8 cellular contexts compared by ENCODE assay signal in genomic region chr1:145961425-145962156, GRCh38. TPM values are rescaled to one million over a fixed set of nuclear protein-coding genes. Genes with fewer than 3 reads are reported as not detected.
DNase-seq lines count a peak whose midpoint lies in the region; ATAC-seq and TF ChIP-seq lines count a peak whose summit lies in the region.

No MANE protein-coding gene starts in this region.

- peak overlapping the region in 58 of 59 donors; percentile 63 to 99 (median 95) for H3K27ac ChIP-seq in dorsolateral prefrontal cortex
- no peak overlapping the region for H3K27ac ChIP-seq in subcutaneous abdominal adipose tissue (ENCODE audit: low read depth, low read length)

- H3K4me3 ChIP-seq in HAP-1, result peak overlapping the region; percentile 27
- peak overlapping the region; percentile 53 to 91 (median 76) for H3K4me3 ChIP-seq in dorsolateral prefrontal cortex
- peak overlapping the region; percentile 80 to 87 (median 81) for H3K4me3 ChIP-seq in subcutaneous abdominal adipose tissue (ENCODE audit: low read depth in 1 of 5, low read length in 5 of 5)

- H3K36me3 ChIP-seq in HAP-1 (replicated peaks), result no peaks in the 10 kb centered on the region
- H3K36me3 ChIP-seq in subcutaneous abdominal adipose tissue (ENCODE audit: control insufficient read depth in 5 of 5, insufficient read depth in 5 of 5, low read length in 5 of 5), result no peaks in the 10 kb centered on the region

- TF ChIP-seq CTCF in dorsolateral prefrontal cortex (IDR thresholded peaks at IDR 0.05 in 54 of 56, conservative IDR thresholded peaks at IDR 0.05 in 2 of 56; ENCODE audit: low read depth in 1 of 56, partially characterized antibody in 56 of 56), result no peak

- ATAC-seq in GM21367 (IDR thresholded peaks at IDR 0.05; ENCODE audit: unreplicated experiment) (no peak), GM18511 (IDR thresholded peaks at IDR 0.05; ENCODE audit: unreplicated experiment) (no peak)

- H3K9ac ChIP-seq in subcutaneous abdominal adipose tissue (ENCODE audit: low read length in 5 of 5), result peak overlapping the region in 4 of 5 donors; percentile 34 to 90 (median 80)

- in situ Hi-C loops in ACHN (cut with HindIII; ENCODE audit: low pct_ligation_motif_present, low pct_unique_long_range_greater_than_20kb, low sequenced_read_pairs), result no loop called here
- in situ Hi-C loops in HAP-1 (cut with MboI; ENCODE audit: low sequenced_read_pairs), result loop anchor here (5.0 kb wide), 1 partner anchor 34 kb away; the partner anchor contains the start of gene RBM8A

- DNase-seq in ACHN (peak; percentile 44), HAP-1 (ENCODE audit: low spot score in 2 of 2) (peak in 1 of 2 experiments; percentile 58), dorsolateral prefrontal cortex (peak; percentile 42 to 86 (median 78)), midbrain (lab: John Stamatoyannopoulos, UW) (peak; percentile 14)
- DNase-seq in activated CD4-positive, CD25-positive, alpha-beta regulatory T cell treated with anti-CD3 and anti-CD28 coated beads, Interleukin-2, amount 50 U/mL, for 72 hours, result peak; percentile 47

- H3K27me3 ChIP-seq in HAP-1 (ENCODE audit: low read depth), result no peaks in the 10 kb centered on the region
- no peaks in the 10 kb centered on the region for H3K27me3 ChIP-seq in dorsolateral prefrontal cortex
- H3K27me3 ChIP-seq in subcutaneous abdominal adipose tissue (ENCODE audit: control insufficient read depth in 5 of 5, insufficient read depth in 4 of 5, low read length in 5 of 5), result no peaks in the 10 kb centered on the region

- H3K9me3 ChIP-seq in HAP-1 (no peaks in the 10 kb centered on the region), subcutaneous abdominal adipose tissue (ENCODE audit: control insufficient read depth in 5 of 5, low read length in 5 of 5) (no peaks in the 10 kb centered on the region)

- H3K4me1 ChIP-seq in HAP-1 (peaks cover 39% of the 10 kb centered on the region), subcutaneous abdominal adipose tissue (ENCODE audit: control insufficient read depth in 5 of 5, insufficient read depth in 5 of 5, low read length in 5 of 5) (peaks cover 13 to 74% (median 70%) of the 10 kb centered on the region in 5 donors)

- intact Hi-C loops in dorsolateral prefrontal cortex (cut with DNase I), result loop anchor here in 1 of 2 donors (2.0 kb wide), 1 partner anchor 43 kb away; the partner anchor contains the start of gene PEX11B

RNA-seq across cellular contexts. Expression of gene ANKRD34A, which starts 2.8 kb away (rescaled TPM):
- 10 to 100 TPM; 13.4 to 48.3 (median 29.4) TPM for total RNA-seq in dorsolateral prefrontal cortex

RNA-seq across cellular contexts. Expression of gene POLR3GL, which starts 2.9 kb away (rescaled TPM):
- total RNA-seq in dorsolateral prefrontal cortex, result 10 to 100 TPM; 13.1 to 24.6 (median 19.0) TPM

RNA-seq across cellular contexts. Expression of gene LIX1L, which starts 3.8 kb away (rescaled TPM):
- total RNA-seq in dorsolateral prefrontal cortex, result 10 to 100 TPM; 10.5 to 32.8 (median 17.8) TPM

RNA-seq across cellular contexts. Expression of gene RBM8A, which starts 34.3 kb away (rescaled TPM):
- 100 to 1,000 TPM in 24 of 120 experiments, 10 to 100 TPM in 96; 68.5 to 111 (median 91.1) TPM for total RNA-seq in dorsolateral prefrontal cortex

RNA-seq across cellular contexts. Expression of gene TXNIP, which starts 34.8 kb away (rescaled TPM):
- 100 to 1,000 TPM in 98 of 120 experiments, 10 to 100 TPM in 22; 36.4 to 580 (median 158) TPM for total RNA-seq in dorsolateral prefrontal cortex

Comparison
In these comparisons a context has a peak if more than half of its experiments do, and no peak if none do; other contexts are left out.
1. H3K4me3 ChIP-seq: peak in every context shown above with its lines; median percentile 81 in subcutaneous abdominal adipose tissue; 76 in dorsolateral prefrontal cortex; 27 in HAP-1.